In genomic region chr13:104671901-104672300, GRCh38 we compare ENCODE assay signal across 23 cellular contexts.
"Had no signal": no experiment of that assay in that cellular context is flagged by ENCODE, and none has a peak within 500 bp of the region (broad histone marks: within the 10 kb centered on the region; RNA-seq: fewer than 3 reads in every experiment).

No MANE protein-coding gene starts in this region.

- H3K27ac ChIP-seq: colonic mucosa, coronary artery, dorsolateral prefrontal cortex, epithelial cell of prostate, esophagus muscularis mucosa, esophagus squamous epithelium, foreskin keratinocyte, gastrocnemius medialis, gastroesophageal sphincter, heart left ventricle, heart right ventricle had no signal

- H3K27me3 ChIP-seq: colonic mucosa, dorsolateral prefrontal cortex, esophagus muscularis mucosa, esophagus squamous epithelium, foreskin keratinocyte, gastrocnemius medialis, gastroesophageal sphincter, heart left ventricle, heart right ventricle had no signal

- H3K36me3 ChIP-seq: colonic mucosa, esophagus muscularis mucosa, esophagus squamous epithelium, gastrocnemius medialis, gastroesophageal sphincter, heart left ventricle, heart right ventricle had no signal

- DNase-seq: colonic mucosa; cortex of kidney; dermis blood vessel endothelial cell; dorsolateral prefrontal cortex; effector CD4-positive, alpha-beta T cell; effector CD8-positive, alpha-beta T cell; effector memory CD4-positive, alpha-beta T cell; effector memory CD8-positive, alpha-beta T cell; endodermal cell; erythroblast; esophagus squamous epithelium; foreskin fibroblast; foreskin keratinocyte; foreskin melanocyte; gastrocnemius medialis; glutamatergic neuron; head of caudate nucleus; heart left ventricle; heart right ventricle had no signal

- H3K4me3 ChIP-seq: colonic mucosa, coronary artery, dorsolateral prefrontal cortex, esophagus muscularis mucosa, esophagus squamous epithelium, gastrocnemius medialis, gastroesophageal sphincter, heart left ventricle, heart right ventricle had no signal

- H3K9me3 ChIP-seq: colonic mucosa, esophagus muscularis mucosa, esophagus squamous epithelium, gastrocnemius medialis, gastroesophageal sphincter, heart left ventricle, heart right ventricle had no signal
